Comparison of ENCODE assay signal across 2 cellular contexts in the genomic region with DNA sequence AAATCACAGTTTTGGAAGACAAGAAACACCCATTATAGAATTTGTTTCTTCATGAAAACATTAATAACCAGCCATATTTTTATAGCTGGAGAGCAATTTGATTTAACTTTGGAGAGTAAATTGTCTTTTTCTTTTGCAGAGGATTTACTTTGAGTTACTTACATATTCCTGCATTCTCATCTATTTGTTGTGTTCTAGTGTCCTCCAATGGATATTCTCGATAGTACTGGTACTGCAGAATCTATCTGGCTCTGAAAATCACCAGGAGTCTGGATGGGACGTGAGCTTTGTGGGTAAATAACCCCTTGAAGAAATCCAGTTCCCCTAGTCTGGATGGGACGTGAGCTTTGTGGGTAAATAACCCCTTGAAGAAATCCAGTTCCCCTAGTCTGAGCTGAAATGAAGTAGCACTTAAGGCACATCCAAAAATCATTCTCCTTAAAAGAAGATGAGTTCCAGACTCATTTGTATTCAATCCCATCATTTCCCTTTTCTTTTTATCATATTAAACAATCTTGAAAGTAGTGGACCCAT.
TF ChIP-seq lines count a peak whose summit lies in the region.

No MANE protein-coding gene starts in this region.

TF ChIP-seq in Ishikawa, 13 proteins besides CTCF, POLR2A, EP300 and RAD21 (continued from another document):
- TF ChIP-seq, protein P1, sequence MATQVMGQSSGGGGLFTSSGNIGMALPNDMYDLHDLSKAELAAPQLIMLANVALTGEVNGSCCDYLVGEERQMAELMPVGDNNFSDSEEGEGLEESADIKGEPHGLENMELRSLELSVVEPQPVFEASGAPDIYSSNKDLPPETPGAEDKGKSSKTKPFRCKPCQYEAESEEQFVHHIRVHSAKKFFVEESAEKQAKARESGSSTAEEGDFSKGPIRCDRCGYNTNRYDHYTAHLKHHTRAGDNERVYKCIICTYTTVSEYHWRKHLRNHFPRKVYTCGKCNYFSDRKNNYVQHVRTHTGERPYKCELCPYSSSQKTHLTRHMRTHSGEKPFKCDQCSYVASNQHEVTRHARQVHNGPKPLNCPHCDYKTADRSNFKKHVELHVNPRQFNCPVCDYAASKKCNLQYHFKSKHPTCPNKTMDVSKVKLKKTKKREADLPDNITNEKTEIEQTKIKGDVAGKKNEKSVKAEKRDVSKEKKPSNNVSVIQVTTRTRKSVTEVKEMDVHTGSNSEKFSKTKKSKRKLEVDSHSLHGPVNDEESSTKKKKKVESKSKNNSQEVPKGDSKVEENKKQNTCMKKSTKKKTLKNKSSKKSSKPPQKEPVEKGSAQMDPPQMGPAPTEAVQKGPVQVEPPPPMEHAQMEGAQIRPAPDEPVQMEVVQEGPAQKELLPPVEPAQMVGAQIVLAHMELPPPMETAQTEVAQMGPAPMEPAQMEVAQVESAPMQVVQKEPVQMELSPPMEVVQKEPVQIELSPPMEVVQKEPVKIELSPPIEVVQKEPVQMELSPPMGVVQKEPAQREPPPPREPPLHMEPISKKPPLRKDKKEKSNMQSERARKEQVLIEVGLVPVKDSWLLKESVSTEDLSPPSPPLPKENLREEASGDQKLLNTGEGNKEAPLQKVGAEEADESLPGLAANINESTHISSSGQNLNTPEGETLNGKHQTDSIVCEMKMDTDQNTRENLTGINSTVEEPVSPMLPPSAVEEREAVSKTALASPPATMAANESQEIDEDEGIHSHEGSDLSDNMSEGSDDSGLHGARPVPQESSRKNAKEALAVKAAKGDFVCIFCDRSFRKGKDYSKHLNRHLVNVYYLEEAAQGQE (IDR thresholded peaks at IDR 0.05; ENCODE audit: low read depth) = no peak
- TF ChIP-seq FOXM1 (IDR thresholded peaks at IDR 0.05; ENCODE audit: borderline replicate concordance, low read depth) = no peak
- no peak for TF ChIP-seq TAF1 (IDR thresholded peaks at IDR 0.05; ENCODE audit: low read depth)
- TF ChIP-seq, protein P2, sequence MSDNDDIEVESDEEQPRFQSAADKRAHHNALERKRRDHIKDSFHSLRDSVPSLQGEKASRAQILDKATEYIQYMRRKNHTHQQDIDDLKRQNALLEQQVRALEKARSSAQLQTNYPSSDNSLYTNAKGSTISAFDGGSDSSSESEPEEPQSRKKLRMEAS (IDR thresholded peaks at IDR 0.05) = no peak
- no peak for TF ChIP-seq TEAD4 (IDR thresholded peaks at IDR 0.05)
- TF ChIP-seq, protein P3, sequence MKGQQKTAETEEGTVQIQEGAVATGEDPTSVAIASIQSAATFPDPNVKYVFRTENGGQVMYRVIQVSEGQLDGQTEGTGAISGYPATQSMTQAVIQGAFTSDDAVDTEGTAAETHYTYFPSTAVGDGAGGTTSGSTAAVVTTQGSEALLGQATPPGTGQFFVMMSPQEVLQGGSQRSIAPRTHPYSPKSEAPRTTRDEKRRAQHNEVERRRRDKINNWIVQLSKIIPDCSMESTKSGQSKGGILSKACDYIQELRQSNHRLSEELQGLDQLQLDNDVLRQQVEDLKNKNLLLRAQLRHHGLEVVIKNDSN (IDR thresholded peaks at IDR 0.05) = no peak

TF ChIP-seq in H1, 55 proteins besides CTCF, POLR2A, EP300 and RAD21 (continued from another document):
- TF ChIP-seq RBBP5 (IDR thresholded peaks at IDR 0.05; ENCODE audit: borderline replicate concordance, low read depth, low read length) (no peak), SRF (IDR thresholded peaks at IDR 0.05; ENCODE audit: low read depth, low read length) (no peak), TAF1 (IDR thresholded peaks at IDR 0.05; ENCODE audit: low read depth, low read length) (no peak), TEAD4 (IDR thresholded peaks at IDR 0.05; ENCODE audit: low read depth, low read length) (no peak)
- TF ChIP-seq, protein P4, sequence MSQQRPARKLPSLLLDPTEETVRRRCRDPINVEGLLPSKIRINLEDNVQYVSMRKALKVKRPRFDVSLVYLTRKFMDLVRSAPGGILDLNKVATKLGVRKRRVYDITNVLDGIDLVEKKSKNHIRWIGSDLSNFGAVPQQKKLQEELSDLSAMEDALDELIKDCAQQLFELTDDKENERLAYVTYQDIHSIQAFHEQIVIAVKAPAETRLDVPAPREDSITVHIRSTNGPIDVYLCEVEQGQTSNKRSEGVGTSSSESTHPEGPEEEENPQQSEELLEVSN (IDR thresholded peaks at IDR 0.05) = no peak
